ENCODE assay signal across 8 cellular contexts in genomic region chr4:159175165-159175988, GRCh38.
DNase-seq lines count a peak whose midpoint lies in the region; ATAC-seq and TF ChIP-seq lines count a peak whose summit lies in the region.

No MANE protein-coding gene starts in this region.

- H3K9me3 ChIP-seq in NT2/D1 (ENCODE audit: insufficient read depth, low read length) = no peaks in the 10 kb centered on the region
- no peaks in the 10 kb centered on the region for H3K9me3 ChIP-seq in esophagus squamous epithelium

- H3K4me3 ChIP-seq in NT2/D1 (ENCODE audit: insufficient read length, low read depth) (no peak overlapping the region), esophagus squamous epithelium (peak overlapping the region in 1 of 4 donors; percentile 33)

- intact Hi-C loops in esophagus squamous epithelium (cut with DNase I) = loop anchor here (10.0 kb wide), 1 partner anchor 321 kb away; no protein-coding TSS in a partner anchor

- H3K27me3 ChIP-seq in NT2/D1 (ENCODE audit: insufficient read depth, insufficient read length) (no peaks in the 10 kb centered on the region), esophagus squamous epithelium (no peaks in the 10 kb centered on the region)

- TF ChIP-seq CTCF in esophagus squamous epithelium (IDR thresholded peaks at IDR 0.05) = peak; percentile 43 to 90 (median 84)

- no peaks in the 10 kb centered on the region for H3K9me3 Mint-ChIP-seq in natural killer cell treated with Interleukin-12 subunit alpha and Interleukin-12 subunit beta and Interleukin-15 and Interleukin-18, amount 100 ng/mL, for 72 hours

- H3K36me3 ChIP-seq in NT2/D1 (ENCODE audit: insufficient read depth, insufficient read length, low read length) (no peaks in the 10 kb centered on the region), esophagus squamous epithelium (no peaks in the 10 kb centered on the region)

- peaks cover 4 to 6% of the 10 kb centered on the region in 2 donors for H3K27me3 Mint-ChIP-seq in natural killer cell treated with Interleukin-12 subunit alpha and Interleukin-12 subunit beta and Interleukin-15 and Interleukin-18, amount 100 ng/mL, for 72 hours

- no peak for TF ChIP-seq POLR2A in esophagus squamous epithelium (IDR thresholded peaks at IDR 0.05)

- H3K4me3 Mint-ChIP-seq in natural killer cell treated with Interleukin-12 subunit alpha and Interleukin-12 subunit beta and Interleukin-15 and Interleukin-18, amount 100 ng/mL, for 72 hours = peak overlapping the region; percentile 47

- peaks cover 29 to 38% of the 10 kb centered on the region in 2 donors for H3K4me1 Mint-ChIP-seq in natural killer cell treated with Interleukin-12 subunit alpha and Interleukin-12 subunit beta and Interleukin-15 and Interleukin-18, amount 100 ng/mL, for 72 hours (ENCODE audit: low read depth in 2 of 2)

- peak overlapping the region in 2 of 4 donors; percentile 14 to 62 for H3K27ac ChIP-seq in esophagus squamous epithelium

- 8 to 10% methylated on average over 12 of the region's 12 CpGs for WGBS in esophagus squamous epithelium, 2 donors

- H3K36me3 Mint-ChIP-seq in natural killer cell treated with Interleukin-12 subunit alpha and Interleukin-12 subunit beta and Interleukin-15 and Interleukin-18, amount 100 ng/mL, for 72 hours = no peaks in the 10 kb centered on the region

- DNase-seq in D341Med (ENCODE audit: low spot score) (peak; percentile 71), HT-29 (ENCODE audit: low spot score) (peak; percentile 78), NT2/D1 (ENCODE audit: low read depth, low spot score) (peak; percentile 71), activated T-cell treated with anti-CD3 and anti-CD28 coated beads for 1 hour (ENCODE audit: low read depth) (peak; percentile 27), esophagus squamous epithelium (lab: John Stamatoyannopoulos, UW) (no peak)
- peak; percentile 68 for DNase-seq in natural killer cell treated with Interleukin-12 subunit alpha and Interleukin-12 subunit beta and Interleukin-15 and Interleukin-18, amount 100 ng/mL, for 72 hours (ENCODE audit: low spot score)
- DNase-seq in stimulated activated naive CD4-positive, alpha-beta T cell treated with Interleukin-2 at 50 U/mL for 16 hours (lab: John Stamatoyannopoulos, UW) = peak; percentile 28

- H3K4me1 ChIP-seq in NT2/D1 (ENCODE audit: insufficient read depth, insufficient read length) (no peaks in the 10 kb centered on the region), esophagus squamous epithelium (peaks cover 4 to 65% (median 10%) of the 10 kb centered on the region in 3 donors)

- H3K27ac Mint-ChIP-seq in natural killer cell treated with Interleukin-12 subunit alpha and Interleukin-12 subunit beta and Interleukin-15 and Interleukin-18, amount 100 ng/mL, for 72 hours = no peak overlapping the region

- ATAC-seq in GM21381 (IDR thresholded peaks at IDR 0.05; ENCODE audit: unreplicated experiment) = peak; percentile 46
- peak; percentile 88 to 90 for ATAC-seq in natural killer cell treated with Interleukin-12 subunit alpha and Interleukin-12 subunit beta and Interleukin-15 and Interleukin-18, amount 100 ng/mL, for 72 hours

- H3K9ac ChIP-seq in NT2/D1 (ENCODE audit: insufficient read length, low read depth) = no peak overlapping the region
